ENCODE assay signal across 1 cellular context in the genomic region with DNA sequence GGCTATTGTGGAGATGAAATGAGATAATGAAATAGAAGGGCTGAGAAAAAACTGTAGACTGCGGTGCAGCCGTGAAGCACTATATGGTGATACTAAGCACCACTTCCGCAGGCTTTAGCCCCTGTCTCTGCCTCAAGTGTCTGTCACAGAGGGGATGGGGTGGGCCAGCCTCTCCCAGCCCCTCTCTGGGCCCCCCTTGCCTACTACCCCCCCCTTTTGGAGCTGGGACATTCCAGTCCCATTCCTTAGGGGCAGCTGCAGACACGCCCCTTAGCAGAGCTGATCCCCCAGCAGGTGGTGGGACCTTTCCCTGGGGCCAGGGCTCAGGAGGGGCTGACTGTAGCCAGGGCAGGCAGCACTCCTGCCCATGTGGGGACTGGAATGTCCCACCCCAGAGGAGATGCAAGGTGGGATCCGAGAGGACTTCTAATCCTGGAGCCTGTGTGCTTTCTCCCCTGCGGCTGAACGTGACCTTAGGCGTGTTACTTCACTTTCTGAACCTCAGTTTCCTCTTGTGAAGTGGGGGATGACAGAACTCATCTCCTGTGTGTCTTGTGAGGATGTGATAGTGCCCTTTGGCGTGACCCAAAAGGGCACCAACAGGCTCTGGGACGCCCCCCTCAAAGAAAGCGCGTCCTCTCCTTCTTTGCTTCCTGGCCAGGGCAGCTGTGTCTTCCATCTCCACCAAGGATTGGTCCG.
TF ChIP-seq lines count a peak whose summit lies in the region.

No MANE protein-coding gene starts in this region.

TF ChIP-seq in GM23338, 12 proteins besides CTCF, POLR2A, EP300 and RAD21:
- TF ChIP-seq, protein P1, sequence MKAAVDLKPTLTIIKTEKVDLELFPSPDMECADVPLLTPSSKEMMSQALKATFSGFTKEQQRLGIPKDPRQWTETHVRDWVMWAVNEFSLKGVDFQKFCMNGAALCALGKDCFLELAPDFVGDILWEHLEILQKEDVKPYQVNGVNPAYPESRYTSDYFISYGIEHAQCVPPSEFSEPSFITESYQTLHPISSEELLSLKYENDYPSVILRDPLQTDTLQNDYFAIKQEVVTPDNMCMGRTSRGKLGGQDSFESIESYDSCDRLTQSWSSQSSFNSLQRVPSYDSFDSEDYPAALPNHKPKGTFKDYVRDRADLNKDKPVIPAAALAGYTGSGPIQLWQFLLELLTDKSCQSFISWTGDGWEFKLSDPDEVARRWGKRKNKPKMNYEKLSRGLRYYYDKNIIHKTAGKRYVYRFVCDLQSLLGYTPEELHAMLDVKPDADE (IDR thresholded peaks at IDR 0.05), result no peak
- TF ChIP-seq STAT1 (IDR thresholded peaks at IDR 0.05; ENCODE audit: unreplicated experiment) (no peak), ZNF114 (CRISPR knock-in tag; IDR thresholded peaks at IDR 0.05) (no peak), EZH2phosphoT487 (IDR thresholded peaks at IDR 0.05; ENCODE audit: unreplicated experiment) (no peak), CREB1 (CRISPR knock-in tag; IDR thresholded peaks at IDR 0.05; ENCODE audit: low read depth) (0 out of 2 replicates have a peak, but pooled peaks have one; percentile 9), EZH2 (IDR thresholded peaks at IDR 0.05; ENCODE audit: low read depth, unreplicated experiment) (no peak), JUNB (IDR thresholded peaks at IDR 0.05; ENCODE audit: unreplicated experiment) (no peak), NANOG (IDR thresholded peaks at IDR 0.05; ENCODE audit: borderline replicate concordance) (no peak), ZNF331 (CRISPR knock-in tag; IDR thresholded peaks at IDR 0.05; ENCODE audit: low read depth) (no peak), POLR2AphosphoS5 (IDR thresholded peaks at IDR 0.05; ENCODE audit: low read depth) (peak; percentile 47; the same call in 1 of the 2 replicates)
- TF ChIP-seq, protein P2, sequence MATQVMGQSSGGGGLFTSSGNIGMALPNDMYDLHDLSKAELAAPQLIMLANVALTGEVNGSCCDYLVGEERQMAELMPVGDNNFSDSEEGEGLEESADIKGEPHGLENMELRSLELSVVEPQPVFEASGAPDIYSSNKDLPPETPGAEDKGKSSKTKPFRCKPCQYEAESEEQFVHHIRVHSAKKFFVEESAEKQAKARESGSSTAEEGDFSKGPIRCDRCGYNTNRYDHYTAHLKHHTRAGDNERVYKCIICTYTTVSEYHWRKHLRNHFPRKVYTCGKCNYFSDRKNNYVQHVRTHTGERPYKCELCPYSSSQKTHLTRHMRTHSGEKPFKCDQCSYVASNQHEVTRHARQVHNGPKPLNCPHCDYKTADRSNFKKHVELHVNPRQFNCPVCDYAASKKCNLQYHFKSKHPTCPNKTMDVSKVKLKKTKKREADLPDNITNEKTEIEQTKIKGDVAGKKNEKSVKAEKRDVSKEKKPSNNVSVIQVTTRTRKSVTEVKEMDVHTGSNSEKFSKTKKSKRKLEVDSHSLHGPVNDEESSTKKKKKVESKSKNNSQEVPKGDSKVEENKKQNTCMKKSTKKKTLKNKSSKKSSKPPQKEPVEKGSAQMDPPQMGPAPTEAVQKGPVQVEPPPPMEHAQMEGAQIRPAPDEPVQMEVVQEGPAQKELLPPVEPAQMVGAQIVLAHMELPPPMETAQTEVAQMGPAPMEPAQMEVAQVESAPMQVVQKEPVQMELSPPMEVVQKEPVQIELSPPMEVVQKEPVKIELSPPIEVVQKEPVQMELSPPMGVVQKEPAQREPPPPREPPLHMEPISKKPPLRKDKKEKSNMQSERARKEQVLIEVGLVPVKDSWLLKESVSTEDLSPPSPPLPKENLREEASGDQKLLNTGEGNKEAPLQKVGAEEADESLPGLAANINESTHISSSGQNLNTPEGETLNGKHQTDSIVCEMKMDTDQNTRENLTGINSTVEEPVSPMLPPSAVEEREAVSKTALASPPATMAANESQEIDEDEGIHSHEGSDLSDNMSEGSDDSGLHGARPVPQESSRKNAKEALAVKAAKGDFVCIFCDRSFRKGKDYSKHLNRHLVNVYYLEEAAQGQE (IDR thresholded peaks at IDR 0.05; ENCODE audit: unreplicated experiment), result no peak
- TF ChIP-seq, protein P3, sequence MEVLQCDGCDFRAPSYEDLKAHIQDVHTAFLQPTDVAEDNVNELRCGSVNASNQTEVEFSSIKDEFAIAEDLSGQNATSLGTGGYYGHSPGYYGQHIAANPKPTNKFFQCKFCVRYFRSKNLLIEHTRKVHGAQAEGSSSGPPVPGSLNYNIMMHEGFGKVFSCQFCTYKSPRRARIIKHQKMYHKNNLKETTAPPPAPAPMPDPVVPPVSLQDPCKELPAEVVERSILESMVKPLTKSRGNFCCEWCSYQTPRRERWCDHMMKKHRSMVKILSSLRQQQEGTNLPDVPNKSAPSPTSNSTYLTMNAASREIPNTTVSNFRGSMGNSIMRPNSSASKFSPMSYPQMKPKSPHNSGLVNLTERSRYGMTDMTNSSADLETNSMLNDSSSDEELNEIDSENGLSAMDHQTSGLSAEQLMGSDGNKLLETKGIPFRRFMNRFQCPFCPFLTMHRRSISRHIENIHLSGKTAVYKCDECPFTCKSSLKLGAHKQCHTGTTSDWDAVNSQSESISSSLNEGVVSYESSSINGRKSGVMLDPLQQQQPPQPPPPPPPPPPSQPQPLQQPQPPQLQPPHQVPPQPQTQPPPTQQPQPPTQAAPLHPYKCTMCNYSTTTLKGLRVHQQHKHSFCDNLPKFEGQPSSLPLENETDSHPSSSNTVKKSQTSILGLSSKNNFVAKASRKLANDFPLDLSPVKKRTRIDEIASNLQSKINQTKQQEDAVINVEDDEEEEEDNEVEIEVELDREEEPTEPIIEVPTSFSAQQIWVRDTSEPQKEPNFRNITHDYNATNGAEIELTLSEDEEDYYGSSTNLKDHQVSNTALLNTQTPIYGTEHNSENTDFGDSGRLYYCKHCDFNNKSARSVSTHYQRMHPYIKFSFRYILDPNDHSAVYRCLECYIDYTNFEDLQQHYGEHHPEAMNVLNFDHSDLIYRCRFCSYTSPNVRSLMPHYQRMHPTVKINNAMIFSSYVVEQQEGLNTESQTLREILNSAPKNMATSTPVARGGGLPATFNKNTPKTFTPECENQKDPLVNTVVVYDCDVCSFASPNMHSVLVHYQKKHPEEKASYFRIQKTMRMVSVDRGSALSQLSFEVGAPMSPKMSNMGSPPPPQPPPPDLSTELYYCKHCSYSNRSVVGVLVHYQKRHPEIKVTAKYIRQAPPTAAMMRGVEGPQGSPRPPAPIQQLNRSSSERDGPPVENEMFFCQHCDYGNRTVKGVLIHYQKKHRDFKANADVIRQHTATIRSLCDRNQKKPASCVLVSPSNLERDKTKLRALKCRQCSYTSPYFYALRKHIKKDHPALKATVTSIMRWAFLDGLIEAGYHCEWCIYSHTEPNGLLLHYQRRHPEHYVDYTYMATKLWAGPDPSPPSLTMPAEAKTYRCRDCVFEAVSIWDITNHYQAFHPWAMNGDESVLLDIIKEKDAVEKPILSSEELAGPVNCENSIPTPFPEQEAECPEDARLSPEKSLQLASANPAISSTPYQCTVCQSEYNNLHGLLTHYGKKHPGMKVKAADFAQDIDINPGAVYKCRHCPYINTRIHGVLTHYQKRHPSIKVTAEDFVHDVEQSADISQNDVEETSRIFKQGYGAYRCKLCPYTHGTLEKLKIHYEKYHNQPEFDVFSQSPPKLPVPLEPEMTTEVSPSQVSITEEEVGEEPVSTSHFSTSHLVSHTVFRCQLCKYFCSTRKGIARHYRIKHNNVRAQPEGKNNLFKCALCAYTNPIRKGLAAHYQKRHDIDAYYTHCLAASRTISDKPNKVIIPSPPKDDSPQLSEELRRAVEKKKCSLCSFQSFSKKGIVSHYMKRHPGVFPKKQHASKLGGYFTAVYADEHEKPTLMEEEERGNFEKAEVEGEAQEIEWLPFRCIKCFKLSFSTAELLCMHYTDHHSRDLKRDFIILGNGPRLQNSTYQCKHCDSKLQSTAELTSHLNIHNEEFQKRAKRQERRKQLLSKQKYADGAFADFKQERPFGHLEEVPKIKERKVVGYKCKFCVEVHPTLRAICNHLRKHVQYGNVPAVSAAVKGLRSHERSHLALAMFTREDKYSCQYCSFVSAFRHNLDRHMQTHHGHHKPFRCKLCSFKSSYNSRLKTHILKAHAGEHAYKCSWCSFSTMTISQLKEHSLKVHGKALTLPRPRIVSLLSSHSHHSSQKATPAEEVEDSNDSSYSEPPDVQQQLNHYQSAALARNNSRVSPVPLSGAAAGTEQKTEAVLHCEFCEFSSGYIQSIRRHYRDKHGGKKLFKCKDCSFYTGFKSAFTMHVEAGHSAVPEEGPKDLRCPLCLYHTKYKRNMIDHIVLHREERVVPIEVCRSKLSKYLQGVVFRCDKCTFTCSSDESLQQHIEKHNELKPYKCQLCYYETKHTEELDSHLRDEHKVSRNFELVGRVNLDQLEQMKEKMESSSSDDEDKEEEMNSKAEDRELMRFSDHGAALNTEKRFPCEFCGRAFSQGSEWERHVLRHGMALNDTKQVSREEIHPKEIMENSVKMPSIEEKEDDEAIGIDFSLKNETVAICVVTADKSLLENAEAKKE (CRISPR knock-in tag; IDR thresholded peaks at IDR 0.05), result no peak
